Comparison of ENCODE assay signal across 16 cellular contexts in genomic region chr2:128941676-128942075, GRCh38.
DNase-seq lines count a peak whose midpoint lies in the region; TF ChIP-seq lines count a peak whose summit lies in the region.
"Had no signal": no experiment of that assay in that cellular context is flagged by ENCODE, and none has a peak within 500 bp of the region (broad histone marks: within the 10 kb centered on the region; RNA-seq: fewer than 3 reads in every experiment).

No MANE protein-coding gene starts in this region.

- no peaks in the 10 kb centered on the region for H3K27me3 ChIP-seq in prostate gland (replicated peaks; ENCODE audit: insufficient read depth)
- H3K27me3 ChIP-seq in Caco-2 (replicated peaks; ENCODE audit: control insufficient read depth, insufficient read depth, low read length), result no peaks in the 10 kb centered on the region
- H3K27me3 ChIP-seq: BLaER1 treated with 17β-estradiol and CSF1 and Interleukin-3, amounts not matched to agents 10 nM and 100 nM had no signal

- no peaks in the 10 kb centered on the region for H3K9me3 Mint-ChIP-seq in Caco-2 (ENCODE audit: unreplicated experiment)

- no peaks in the 10 kb centered on the region for H3K36me3 ChIP-seq in prostate gland
- no peaks in the 10 kb centered on the region for H3K36me3 ChIP-seq in Caco-2 (ENCODE audit: control insufficient read depth, insufficient read depth, low read length)
- H3K36me3 ChIP-seq: BLaER1 treated with 17β-estradiol and CSF1 and Interleukin-3, amounts not matched to agents 10 nM and 100 nM had no signal

- no TSS peak for BruUV-seq in Caco-2 (replicated peaks; lab: Mats Ljungman, UMichigan)

- no peaks in the 10 kb centered on the region for H3K36me3 Mint-ChIP-seq in Caco-2 (ENCODE audit: insufficient read depth, unreplicated experiment)

- H3K9me3 ChIP-seq in prostate gland (no peaks in the 10 kb centered on the region), Caco-2 (no peaks in the 10 kb centered on the region)
- H3K9me3 ChIP-seq: BLaER1 treated with 17β-estradiol and CSF1 and Interleukin-3, amounts not matched to agents 10 nM and 100 nM had no signal

- H3K4me1 ChIP-seq in prostate gland (replicated peaks) (no peaks in the 10 kb centered on the region), Caco-2 (no peaks in the 10 kb centered on the region)

- CTCF ChIA-PET in Caco-2 (lab: Charles Lee), result no interaction called here

- WGBS in prostate gland, result 25% methylated on average over 4 of the region's 4 CpGs

- H3K27me3 Mint-ChIP-seq in Caco-2 (ENCODE audit: insufficient read depth, unreplicated experiment), result peaks cover 9% of the 10 kb centered on the region

- H3K4me3 ChIP-seq in prostate gland (no peak overlapping the region), Caco-2 (ENCODE audit: low read depth, low read length) (no peak overlapping the region)
- H3K4me3 ChIP-seq: BLaER1 treated with 17β-estradiol and CSF1 and Interleukin-3, amounts not matched to agents 10 nM and 100 nM; PC-9 had no signal

- TF ChIP-seq CTCF in VCaP (conservative IDR thresholded peaks at IDR 0.05) (no peak), prostate gland (IDR thresholded peaks at IDR 0.05) (no peak), Caco-2 (IDR thresholded peaks at IDR 0.05; ENCODE audit: insufficient read depth in 1 of 2, low read depth in 1 of 2, low read length in 1 of 2, severe bottlenecking in 1 of 2, unreplicated experiment in 1 of 2) (no peak)

- intact Hi-C loops in prostate gland (cut with DNase I), result no loop called here
- intact Hi-C loops in Caco-2 (cut with micrococcal nuclease; ENCODE audit: unreplicated experiment), result no loop called here

- POLR2A ChIA-PET in Caco-2 (lab: Charles Lee), result no interaction called here

- no peak for TF ChIP-seq POLR2A in prostate gland (IDR thresholded peaks at IDR 0.05)

- peak; percentile 64 for DNase-seq in DMS79 (lab: John Stamatoyannopoulos, UW)
- peak; percentile 3 for DNase-seq in NCI-H1092 (lab: John Stamatoyannopoulos, UW)
- DNase-seq in prostate gland (ENCODE audit: low spot score), result peak; percentile 54
- DNase-seq in NCI-H1048 (lab: John Stamatoyannopoulos, UW), result no peak
- DNase-seq in SW480 (ENCODE audit: low spot score), result no peak
- DNase-seq in Caco-2, result no peak
- DNase-seq: DND-41, NCI-H187, NCI-H446, NCI-H774, PC-9, SIG-M5 had no signal

- H3K27ac ChIP-seq in VCaP (peak overlapping the region; percentile 65), prostate gland (peak overlapping the region in 1 of 2 donors; percentile 7)
- H3K27ac ChIP-seq: BLaER1 treated with 17β-estradiol and CSF1 and Interleukin-3, amounts not matched to agents 10 nM and 100 nM; KMS-11; PC-9; RWPE1 had no signal

- H3K4me3 Mint-ChIP-seq in Caco-2 (ENCODE audit: unreplicated experiment), result no peak overlapping the region

- no peaks in the 10 kb centered on the region for H3K4me1 Mint-ChIP-seq in Caco-2 (ENCODE audit: low read depth, unreplicated experiment)

- H3K27ac Mint-ChIP-seq in Caco-2 (ENCODE audit: unreplicated experiment), result no peak overlapping the region

Comparison
In these comparisons a context has a peak if more than half of its experiments do, and no peak if none do; other contexts are left out.
1. DNase-seq: peak in DMS79 (single experiment), NCI-H1092 (single experiment) and prostate gland (single experiment); none in NCI-H1048 (single experiment), SW480 (single experiment) and Caco-2 (0 of 2).